Comparison of ENCODE assay signal across 8 cellular contexts in genomic region chr16:22007509-22008214, GRCh38. TPM values are rescaled to one million over a fixed set of nuclear protein-coding genes. Genes with fewer than 3 reads are reported as not detected.
DNase-seq lines count a peak whose midpoint lies in the region; ATAC-seq and TF ChIP-seq lines count a peak whose summit lies in the region.

Gene MOSMO, plus strand, starts transcription at chr16:22008111. Its CDS starts 191 bp downstream, at chr16:22008302.

- H3K9me3 Mint-ChIP-seq in T-cell, result no peaks in the 10 kb centered on the region

- DNase-seq in AG04450 (ENCODE audit: low read depth, low spot score) (no peak), HuH-7.5 (ENCODE audit: low spot score) (peak; percentile 69), T-cell (peak; percentile 20 to 75 (median 58)), right cardiac atrium (peak; percentile 78 to 92 (median 92)), pulmonary artery endothelial cell (ENCODE audit: low read depth, low spot score) (peak; percentile 30)

- H3K4me1 Mint-ChIP-seq in T-cell, result peaks cover 44 to 50% (median 49%) of the 10 kb centered on the region in 3 donors

- CTCF ChIA-PET in AG04450 (lab: Charles Lee), result interaction anchor here (0.6 to 9.4 kb wide), 5 partner anchors 68 to 181 kb away, joined by 3 to 208 read pairs (median 15); no protein-coding TSS in a partner anchor
- CTCF ChIA-PET in T-cell (lab: Charles Lee), result interaction anchor here (0.6 to 3.5 kb wide), 6 partner anchors 54 to 289 kb away, joined by 3 to 21 read pairs (median 6); partner anchors contain the start of genes POLR3E (in 1 of the 2) and UQCRC2 (in 1 of the 2)

- no peaks in the 10 kb centered on the region for H3K36me3 ChIP-seq in urinary bladder (ENCODE audit: insufficient read depth)

- H3K36me3 Mint-ChIP-seq in T-cell, result no peaks in the 10 kb centered on the region

- WGBS in right cardiac atrium, result under 1% methylated on average over 78 of the region's 78 CpGs
- WGBS in urinary bladder, result under 1% methylated on average over 78 of the region's 78 CpGs

- H3K4me1 ChIP-seq in right cardiac atrium (ENCODE audit: control insufficient read depth, insufficient read depth, low read length) (peaks cover 2% of the 10 kb centered on the region), urinary bladder (ENCODE audit: insufficient read depth) (no peaks in the 10 kb centered on the region)

- in situ Hi-C loops in GM18951 (cut with MboI; ENCODE audit: low sequenced_read_pairs, unreplicated experiment), result loop anchor here (10.0 kb wide), 2 partner anchors 67 to 177 kb away; no protein-coding TSS in a partner anchor

- H3K9me3 ChIP-seq in AG04450 (ENCODE audit: control insufficient read depth, insufficient read depth, low read length) (peaks cover 2% of the 10 kb centered on the region; the same call in 1 of the 2 replicates), right cardiac atrium (ENCODE audit: control insufficient read depth, low read length) (no peaks in the 10 kb centered on the region)

- intact Hi-C loops in right cardiac atrium (cut with DNase I), result loop anchor here in 1 of 4 donors (10.0 kb wide), 1 partner anchor 287 kb away; the partner anchor contains the start of gene POLR3E

- no peaks in the 10 kb centered on the region for H3K27me3 Mint-ChIP-seq in T-cell

- H3K27ac Mint-ChIP-seq in T-cell, result peak within 1 kb of the TSS; percentile 88

- POLR2A ChIA-PET in AG04450 (lab: Yijun Ruan, JAX) (interaction anchor here (0.5 to 1.8 kb wide), 8 partner anchors 18 to 1641 kb away, joined by 3 to 14 read pairs (median 6); partner anchors contain the start of gene UQCRC2), T-cell (lab: Charles Lee) (interaction anchor here (0.8 to 1.3 kb wide), 5 partner anchors 54 to 184 kb away, joined by 3 to 6 read pairs (median 4); partner anchors contain the start of gene UQCRC2 (in 1 of the 2))

- peak within 1 kb of the TSS; percentile 83 to 97 (median 88) for H3K4me3 Mint-ChIP-seq in T-cell

- H3K27ac ChIP-seq in AG04450 (ENCODE audit: low read depth, low read length), result peak within 1 kb of the TSS; percentile 25
- peak within 1 kb of the TSS; percentile 57 for H3K27ac ChIP-seq in angular gyrus (ENCODE audit: low read depth, low read length)
- peak within 1 kb of the TSS; percentile 80 for H3K27ac ChIP-seq in right cardiac atrium (ENCODE audit: low read length)
- H3K27ac ChIP-seq in urinary bladder (ENCODE audit: low read depth), result peak within 1 kb of the TSS; percentile 65

- H3K4me3 ChIP-seq in AG04450 (ENCODE audit: low read depth, low read length) (peak within 1 kb of the TSS; percentile 77), right cardiac atrium (ENCODE audit: low read length) (peak within 1 kb of the TSS; percentile 98), urinary bladder (ENCODE audit: low read depth, low read length) (peak within 1 kb of the TSS; percentile 100)

- H3K27me3 ChIP-seq in AG04450 (ENCODE audit: control insufficient read depth, insufficient read depth, low read length) (no peaks in the 10 kb centered on the region), right cardiac atrium (ENCODE audit: control insufficient read depth, insufficient read depth) (no peaks in the 10 kb centered on the region)

- ATAC-seq in T-cell (replicated peaks in 1 of 4) (peak; percentile 93 to 97 (median 94)), right cardiac atrium (peak; percentile 94 to 97)

- TF ChIP-seq CTCF in AG04450 (IDR thresholded peaks at IDR 0.05; ENCODE audit: low read depth, low read length), result no peak

- peak; percentile 89 for TF ChIP-seq POLR2A in GM18951 (IDR thresholded peaks at IDR 0.05; ENCODE audit: extremely low read depth, insufficient read depth, insufficient read length)

RNA-seq across cellular contexts. Expression of gene MOSMO, which starts in this region (rescaled TPM):
- 15.6 and 15.8 TPM in 2 replicates for polyA plus RNA-seq in AG04450 (2011; rRNA removed)
- 8.8 and 11.0 TPM in 2 replicates for polyA minus RNA-seq in AG04450 (2011; rRNA and poly(A)+ RNA removed)
- total RNA-seq in T-cell, result 10 to 100 TPM in 4 of 5 donors, 1 to 10 TPM in 1; 9.8 to 18.6 (median 17.3) TPM
- 10 to 100 TPM; 10.6 to 14.8 (median 12.2) TPM for total RNA-seq in right cardiac atrium
- polyA plus RNA-seq in right cardiac atrium, result 10.4 TPM
- total RNA-seq in pulmonary artery endothelial cell, result 25.4 and 26.3 TPM in 2 replicates
- 33.2 TPM for total RNA-seq in urinary bladder
- 15.2 TPM for polyA plus RNA-seq in urinary bladder

Comparison
In these comparisons a context has a peak if more than half of its experiments do, and no peak if none do; other contexts are left out.
1. H3K27ac ChIP-seq: peak in every context shown above with its lines; median percentile 80 in right cardiac atrium; 65 in urinary bladder; 57 in angular gyrus; 25 in AG04450.